ENCODE assay signal across 1 cellular context in the genomic region with DNA sequence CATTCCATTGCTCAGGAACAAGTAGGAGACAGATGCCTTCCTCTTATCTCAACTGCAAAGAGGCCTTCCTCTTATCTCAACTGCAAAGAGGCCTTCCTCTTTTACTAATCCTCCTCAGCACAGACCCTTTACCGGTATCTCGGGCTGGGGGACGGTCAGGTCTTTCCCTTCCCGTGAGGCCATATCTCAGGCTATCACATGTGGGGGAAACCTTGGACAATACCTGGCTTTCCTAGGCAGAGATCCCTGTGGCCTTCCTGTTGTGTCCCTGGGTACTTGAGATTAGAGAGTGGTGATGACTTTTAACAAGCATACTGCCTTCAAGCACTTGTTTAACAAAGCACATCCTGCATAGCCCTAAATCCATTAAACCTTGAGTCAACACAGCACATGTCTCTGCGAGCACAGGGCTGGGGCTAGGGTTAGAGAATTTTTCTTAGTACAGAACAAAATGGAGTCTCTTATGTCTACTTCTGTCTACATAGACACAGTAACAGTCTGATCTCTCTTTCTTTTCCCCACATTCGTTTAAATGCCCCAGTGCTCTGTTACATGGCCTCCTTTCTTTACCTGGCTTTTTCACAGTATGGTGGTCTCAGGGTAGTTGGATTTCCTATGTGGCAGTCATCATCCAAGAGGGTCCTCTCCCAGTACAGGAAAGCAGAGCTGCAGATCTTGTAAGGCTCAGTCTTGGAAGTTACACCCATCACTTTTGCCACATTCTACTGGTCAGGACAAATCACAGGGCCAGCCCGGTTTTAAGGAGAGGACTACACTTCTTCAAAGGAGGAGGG.
A peak's percentile ranks its signal among the peaks of the same experiment; 100 is the strongest.
TF ChIP-seq lines count a peak whose summit lies in the region.

No MANE protein-coding gene starts in this region.

TF ChIP-seq in K562, 482 proteins besides CTCF, POLR2A, EP300 and RAD21 (continued from another document):
- TF ChIP-seq MXD1 (CRISPR knock-in tag; IDR thresholded peaks at IDR 0.05; ENCODE audit: borderline replicate concordance, poor library complexity, severe bottlenecking) (peak; percentile 82), TAL1 (IDR thresholded peaks at IDR 0.05) (peak; percentile 100), GTF2E2 (tag; IDR thresholded peaks at IDR 0.05) (peak; percentile 97), ASH1L (IDR thresholded peaks at IDR 0.05; ENCODE audit: borderline replicate concordance, low read depth, partially characterized antibody) (peak; percentile 42), SMAD4 (CRISPR knock-in tag; conservative IDR thresholded peaks at IDR 0.05) (peak; percentile 100), TFE3 (CRISPR knock-in tag; IDR thresholded peaks at IDR 0.05) (peak; percentile 78), FOXA3 (CRISPR knock-in tag; conservative IDR thresholded peaks at IDR 0.05 in 1 of 2, IDR thresholded peaks at IDR 0.05 in 1 of 2) (peak; percentile 99 to 100), NFXL1 (CRISPR knock-in tag; IDR thresholded peaks at IDR 0.05) (peak; percentile 95), ZFPM2 (CRISPR knock-in tag; IDR thresholded peaks at IDR 0.05) (peak; percentile 15; the same call in 1 of the 2 replicates), ATF7 (IDR thresholded peaks at IDR 0.05) (peak; percentile 92), RBFOX2 (IDR thresholded peaks at IDR 0.05; ENCODE audit: low read depth, low read length) (peak; percentile 45), MTF1 (CRISPR knock-in tag; IDR thresholded peaks at IDR 0.05; ENCODE audit: borderline replicate concordance) (peak; percentile 97), ZNF431 (CRISPR knock-in tag; IDR thresholded peaks at IDR 0.05) (peak; percentile 68), ZBTB9 (CRISPR knock-in tag; IDR thresholded peaks at IDR 0.05) (peak; percentile 99), ZNF584 (CRISPR knock-in tag; IDR thresholded peaks at IDR 0.05; ENCODE audit: low read depth) (peak; percentile 98)
TF ChIP-seq in K562: peak in this region for 316; not testable (repeated sequence) for 166.
